21 cellular contexts compared by ENCODE assay signal in genomic region chrX:50066318-50066937, GRCh38.
"Had no signal": no experiment of that assay in that cellular context is flagged by ENCODE, and none has a peak within 500 bp of the region (broad histone marks: within the 10 kb centered on the region; RNA-seq: fewer than 3 reads in every experiment).

No MANE protein-coding gene starts in this region.

- H3K9me3 ChIP-seq: left ventricle myocardium inferior, testis, upper lobe of left lung, vagina had no signal

- H3K27me3 Mint-ChIP-seq: activated naive CD8-positive, alpha-beta T cell had no signal

- H3K4me3 ChIP-seq: left ventricle myocardium inferior, testis, upper lobe of left lung, vagina had no signal

- H3K4me1 ChIP-seq: left ventricle myocardium inferior, parathyroid adenoma, testis, upper lobe of left lung, vagina had no signal

- H3K27ac Mint-ChIP-seq: activated naive CD8-positive, alpha-beta T cell; T-helper 1 cell treated with Interleukin-12 subunit alpha and Interleukin-12 subunit beta and Interleukin-4 antibody, amounts not matched to agents 30 μg/mL and 1 μg/mL, for 36 hours had no signal

- H3K9ac ChIP-seq: parathyroid adenoma had no signal

- H3K9me3 Mint-ChIP-seq: nephron progenitor cell; T-helper 1 cell treated with Interleukin-12 subunit alpha and Interleukin-12 subunit beta and Interleukin-4 antibody, amounts not matched to agents 30 μg/mL and 1 μg/mL, for 36 hours had no signal

- H3K27me3 ChIP-seq: testis, upper lobe of left lung, vagina had no signal

- H3K79me2 ChIP-seq: parathyroid adenoma had no signal

- H3K4me3 Mint-ChIP-seq: activated naive CD8-positive, alpha-beta T cell; T-helper 1 cell treated with Interleukin-12 subunit alpha and Interleukin-12 subunit beta and Interleukin-4 antibody, amounts not matched to agents 30 μg/mL and 1 μg/mL, for 36 hours had no signal

- H3K36me3 ChIP-seq: left ventricle myocardium inferior, upper lobe of left lung, vagina, WERI-Rb-1 had no signal

- H3K27ac ChIP-seq: epithelial cell of prostate, left ventricle myocardium inferior, testis, upper lobe of left lung, vagina, WERI-Rb-1 had no signal

- DNase-seq: activated CD4-positive, alpha-beta T cell treated with anti-CD3 and anti-CD28 coated beads for 48 hours; activated CD4-positive, alpha-beta T cell treated with anti-CD3 and anti-CD28 coated beads, Interleukin-2, amount 50 U/mL, for 48 hours; activated CD8-positive, alpha-beta memory T cell treated with anti-CD3 and anti-CD28 coated beads for 24 hours; activated effector memory CD4-positive, alpha-beta T cell treated with Interleukin-2 at 50 U/mL for 16 hours; activated naive CD4-positive, alpha-beta T cell treated with Interleukin-2 at 50 U/mL for 16 hours; effector CD8-positive, alpha-beta T cell; left ventricle myocardium inferior; nephron progenitor cell; right cardiac atrium; stimulated activated CD4-positive, alpha-beta T cell treated with anti-CD3 and anti-CD28 coated beads, Interleukin-4, amount 100 ng/mL, for 1 hour; stimulated activated naive CD8-positive, alpha-beta T cell treated with anti-CD3 and anti-CD28 coated beads, Interleukin-15, Interleukin-2, amounts not matched to agents 100 U/mL and 50 U/mL, for 24 hours; SW 1271; T-helper 9 cell; testis; upper lobe of left lung; WERI-Rb-1 had no signal
